In genomic region chr15:67905628-67906027, GRCh38 we compare ENCODE assay signal across 29 cellular contexts.
"Had no signal": no experiment of that assay in that cellular context is flagged by ENCODE, and none has a peak within 500 bp of the region (broad histone marks: within the 10 kb centered on the region; RNA-seq: fewer than 3 reads in every experiment).

No MANE protein-coding gene starts in this region.

- H3K36me3 ChIP-seq: adrenal gland, ascending aorta, brain microvascular endothelial cell, breast epithelium, cardiac muscle cell had no signal

- H3K4me3 ChIP-seq: adrenal gland, ascending aorta, body of pancreas, breast epithelium, cardiac muscle cell had no signal

- H3K27ac ChIP-seq: adrenal gland, ascending aorta, body of pancreas, brain microvascular endothelial cell, breast epithelium, cardiac muscle cell had no signal

- H3K4me1 ChIP-seq: adrenal gland, ascending aorta, body of pancreas, breast epithelium had no signal

- DNase-seq: activated effector memory CD4-positive, alpha-beta T cell treated with anti-CD3 and anti-CD28 coated beads, Interleukin-2, amount 50 U/mL, for 16 hours; activated effector memory CD4-positive, alpha-beta T cell treated with Interleukin-2 at 50 U/mL for 16 hours; activated gamma-delta T cell; activated gamma-delta T cell treated with Interleukin-2 at 50 U/mL for 16 hours; activated naive CD4-positive, alpha-beta T cell; activated naive CD4-positive, alpha-beta T cell treated with anti-CD3 and anti-CD28 coated beads for 36 hours; activated naive CD4-positive, alpha-beta T cell treated with anti-CD3 and anti-CD28 coated beads, Interleukin-2, amount 10 ng/mL, durations not matched to agents 7 days and 5 days; activated naive CD4-positive, alpha-beta T cell treated with anti-CD3 and anti-CD28 coated beads, Interleukin-2, amount 50 U/mL, for 16 hours; activated naive CD4-positive, alpha-beta T cell treated with Interleukin-2 at 50 U/mL for 16 hours; activated naive CD8-positive, alpha-beta T cell treated with anti-CD3 and anti-CD28 coated beads for 36 hours; activated naive CD8-positive, alpha-beta T cell treated with anti-CD3 and anti-CD28 coated beads, Interleukin-2, amount 10 ng/mL, durations not matched to agents 7 days and 5 days; activated naive CD8-positive, alpha-beta T cell treated with anti-CD3 and anti-CD28 coated beads, Interleukin-2, amount 50 U/mL, for 24 hours; activated T-cell treated with anti-CD3 and anti-CD28 coated beads, Interleukin-2, amount 50 U/mL, for 24 hours; activated T-cell treated with anti-CD3 and anti-CD28 coated beads, Interleukin-2, amount 50 U/mL, for 4 hours; activated T-cell treated with anti-CD3 and anti-CD28 coated beads, Interleukin-2, amount 50 U/mL, for 48 hours; activated T-cell treated with anti-CD3 and anti-CD28 coated beads, Interleukin-2, amount 50 U/mL, for 72 hours; adrenal gland; amniotic stem cell; amygdala; anterior cingulate cortex; aorta; body of pancreas; brain microvascular endothelial cell; caudate nucleus; central memory CD4-positive, alpha-beta T cell; cerebellar nuclear complex had no signal

- H3K9me3 ChIP-seq: body of pancreas, breast epithelium had no signal
